In genomic region chr16:19430345-19430744, GRCh38 we compare ENCODE assay signal across 1 cellular context.
TF ChIP-seq lines count a peak whose summit lies in the region.

No MANE protein-coding gene starts in this region.

TF ChIP-seq in WTC11, 78 proteins besides CTCF, POLR2A, EP300 and RAD21 (continued from another document):
- no peak for TF ChIP-seq RELA (CRISPR knock-in tag; IDR thresholded peaks at IDR 0.05; ENCODE audit: borderline replicate concordance)
